Comparison of ENCODE assay signal across 27 cellular contexts in genomic region chr9:35917261-35917660, GRCh38. TPM values are rescaled to one million over a fixed set of nuclear protein-coding genes. Genes with fewer than 3 reads are reported as not detected.
A peak's percentile ranks its signal among the peaks of the same experiment; 100 is the strongest.
DNase-seq lines count a peak whose midpoint lies in the region; TF ChIP-seq lines count a peak whose summit lies in the region.
"Had no signal": no experiment of that assay in that cellular context is flagged by ENCODE, and none has a peak within 500 bp of the region (broad histone marks: within the 10 kb centered on the region; RNA-seq: fewer than 3 reads in every experiment).

No MANE protein-coding gene starts in this region.

- H3K27me3 Mint-ChIP-seq in CD4-positive, alpha-beta memory T cell, result no peaks in the 10 kb centered on the region
- peaks cover 16% of the 10 kb centered on the region for H3K27me3 Mint-ChIP-seq in endothelial cell (ENCODE audit: unreplicated experiment)
- H3K27me3 Mint-ChIP-seq in T-helper 2 cell treated with Interferon-gamma antibody and Interleukin-4, amounts not matched to agents 5 μg/mL and 100 μg/mL, for 36 hours (ENCODE audit: low read depth), result no peaks in the 10 kb centered on the region
- H3K27me3 Mint-ChIP-seq: activated T-cell treated with anti-CD3 and anti-CD28 coated beads, Interleukin-2, amount 50 U/mL, for 24 hours had no signal

- no peak overlapping the region for H3K9ac ChIP-seq in skeletal muscle tissue (ENCODE audit: low read depth in 1 of 3, low read length in 3 of 3)

- H3K4me1 Mint-ChIP-seq in CD4-positive, alpha-beta memory T cell, result peaks cover 12 to 31% (median 13%) of the 10 kb centered on the region in 4 donors
- H3K4me1 Mint-ChIP-seq in endothelial cell (ENCODE audit: unreplicated experiment), result peaks cover 45% of the 10 kb centered on the region
- H3K4me1 Mint-ChIP-seq in T-helper 2 cell treated with Interferon-gamma antibody and Interleukin-4, amounts not matched to agents 5 μg/mL and 100 μg/mL, for 36 hours (ENCODE audit: low read depth), result no peaks in the 10 kb centered on the region
- H3K4me1 Mint-ChIP-seq: central memory CD8-positive, alpha-beta T cell had no signal

- H3K9me3 ChIP-seq in CD4-positive, alpha-beta memory T cell (ENCODE audit: control insufficient read depth in 1 of 2, low read length in 2 of 2), result no peaks in the 10 kb centered on the region
- H3K9me3 ChIP-seq in skeletal muscle tissue (ENCODE audit: control insufficient read depth in 3 of 3, low read length in 3 of 3), result no peaks in the 10 kb centered on the region
- H3K9me3 ChIP-seq: pancreas, thoracic aorta had no signal

- peak overlapping the region; percentile 57 for H3K27ac ChIP-seq in C4-2B
- no peak overlapping the region for H3K27ac ChIP-seq in CD4-positive, alpha-beta memory T cell (ENCODE audit: low read depth, low read length)
- peak overlapping the region; percentile 49 for H3K27ac ChIP-seq in skeletal muscle tissue (ENCODE audit: low read depth, low read length)
- H3K27ac ChIP-seq: pancreas, thoracic aorta had no signal

- no peak for DNase-seq in CD4-positive, alpha-beta memory T cell
- DNase-seq in endothelial cell (ENCODE audit: low spot score), result no peak
- no peak for DNase-seq in hippocampal formation (lab: John Stamatoyannopoulos, UW)
- DNase-seq in T-helper 2 cell treated with Interferon-gamma antibody and Interleukin-4, amounts not matched to agents 5 μg/mL and 100 μg/mL, for 36 hours (ENCODE audit: low spot score), result no peak
- DNase-seq in KG1 (lab: John Stamatoyannopoulos, UW), result no peak
- no peak for DNase-seq in NK-92 treated with Interleukin-12 subunit alpha and Interleukin-12 subunit beta, amount 100 ng/mL, for 24 hours (lab: John Stamatoyannopoulos, UW)
- DNase-seq: activated CD4-positive, alpha-beta T cell treated with anti-CD3 and anti-CD28 coated beads for 1 hour; activated CD8-positive, alpha-beta memory T cell treated with anti-CD3 and anti-CD28 coated beads for 24 hours; activated naive CD4-positive, alpha-beta T cell treated with Interleukin-2 at 50 U/mL for 16 hours; activated T-cell treated with anti-CD3 and anti-CD28 coated beads, Interleukin-2, amount 50 U/mL, for 24 hours; anterior cingulate cortex; DND-41; erythroblast; foreskin melanocyte; Karpas-422; kidney; naive B cell; NCI-H187; NCI-H748 treated with DMSO at 0.1 percent for 48 hours; OCI-M1 had no signal

- no peak overlapping the region for H3K4me3 Mint-ChIP-seq in CD4-positive, alpha-beta memory T cell
- H3K4me3 Mint-ChIP-seq in endothelial cell (ENCODE audit: unreplicated experiment), result peak overlapping the region; percentile 64
- H3K4me3 Mint-ChIP-seq in T-helper 2 cell treated with Interferon-gamma antibody and Interleukin-4, amounts not matched to agents 5 μg/mL and 100 μg/mL, for 36 hours, result no peak overlapping the region
- H3K4me3 Mint-ChIP-seq: activated T-cell treated with anti-CD3 and anti-CD28 coated beads, Interleukin-2, amount 50 U/mL, for 24 hours; central memory CD8-positive, alpha-beta T cell; naive B cell had no signal

- peaks cover 11% of the 10 kb centered on the region for H3K4me1 ChIP-seq in CD4-positive, alpha-beta memory T cell (ENCODE audit: insufficient read depth, low read length)
- peaks cover 7 to 21% (median 15%) of the 10 kb centered on the region in 3 donors for H3K4me1 ChIP-seq in skeletal muscle tissue (ENCODE audit: control insufficient read depth in 3 of 3, insufficient read depth in 3 of 3, low read length in 3 of 3)
- H3K4me1 ChIP-seq: pancreas had no signal

- POLR2A ChIA-PET in CD4-positive, alpha-beta memory T cell (lab: Charles Lee; ENCODE audit: partially characterized antibody), result interaction anchor here (1.0 kb wide), 1 partner anchor 18 kb away, joined by 3 read pairs; no protein-coding TSS in a partner anchor

- no peak overlapping the region for H3K4me3 ChIP-seq in CD4-positive, alpha-beta memory T cell (ENCODE audit: low read length in 2 of 2)
- H3K4me3 ChIP-seq in skeletal muscle tissue (ENCODE audit: low read length in 3 of 3), result no peak overlapping the region
- H3K4me3 ChIP-seq: pancreas, thoracic aorta had no signal

- intact Hi-C loops in CD4-positive, alpha-beta memory T cell (cut with micrococcal nuclease), result no loop called here

- no peak for TF ChIP-seq CTCF in C4-2B (conservative IDR thresholded peaks at IDR 0.05)
- TF ChIP-seq CTCF in endothelial cell (IDR thresholded peaks at IDR 0.05; ENCODE audit: unreplicated experiment), result no peak

- H3K9me3 Mint-ChIP-seq in CD4-positive, alpha-beta memory T cell, result no peaks in the 10 kb centered on the region
- no peaks in the 10 kb centered on the region for H3K9me3 Mint-ChIP-seq in endothelial cell (ENCODE audit: unreplicated experiment)
- H3K9me3 Mint-ChIP-seq in T-helper 2 cell treated with Interferon-gamma antibody and Interleukin-4, amounts not matched to agents 5 μg/mL and 100 μg/mL, for 36 hours, result no peaks in the 10 kb centered on the region
- H3K9me3 Mint-ChIP-seq: activated T-cell treated with anti-CD3 and anti-CD28 coated beads, Interleukin-2, amount 50 U/mL, for 24 hours; central memory CD8-positive, alpha-beta T cell; naive B cell had no signal

- CTCF ChIA-PET in CD4-positive, alpha-beta memory T cell (lab: Charles Lee; ENCODE audit: partially characterized antibody), result interaction anchor here (0.5 to 7.6 kb wide), 3 partner anchors 14 to 1852 kb away, joined by 3 to 50 read pairs (median 5); no protein-coding TSS in a partner anchor

- H3K27me3 ChIP-seq in CD4-positive, alpha-beta memory T cell (ENCODE audit: insufficient read depth, low read length), result no peaks in the 10 kb centered on the region
- H3K27me3 ChIP-seq in skeletal muscle tissue (ENCODE audit: control insufficient read depth in 3 of 3, insufficient read depth in 3 of 3, low read length in 3 of 3), result no peaks in the 10 kb centered on the region
- H3K27me3 ChIP-seq: pancreas had no signal

- H3K27ac Mint-ChIP-seq in CD4-positive, alpha-beta memory T cell, result peak overlapping the region in 4 of 7 donors; percentile 6 to 80 (median 52)
- H3K27ac Mint-ChIP-seq in endothelial cell (ENCODE audit: unreplicated experiment), result peak overlapping the region; percentile 69
- H3K27ac Mint-ChIP-seq in T-helper 2 cell treated with Interferon-gamma antibody and Interleukin-4, amounts not matched to agents 5 μg/mL and 100 μg/mL, for 36 hours, result no peak overlapping the region
- H3K27ac Mint-ChIP-seq: activated T-cell treated with anti-CD3 and anti-CD28 coated beads, Interleukin-2, amount 50 U/mL, for 24 hours had no signal

- no peaks in the 10 kb centered on the region for H3K36me3 Mint-ChIP-seq in CD4-positive, alpha-beta memory T cell
- peaks cover 3% of the 10 kb centered on the region for H3K36me3 Mint-ChIP-seq in endothelial cell (ENCODE audit: low read depth, unreplicated experiment)
- H3K36me3 Mint-ChIP-seq in T-helper 2 cell treated with Interferon-gamma antibody and Interleukin-4, amounts not matched to agents 5 μg/mL and 100 μg/mL, for 36 hours (ENCODE audit: low read depth), result no peaks in the 10 kb centered on the region
- H3K36me3 Mint-ChIP-seq: naive B cell had no signal

- no peaks in the 10 kb centered on the region for H3K36me3 ChIP-seq in CD4-positive, alpha-beta memory T cell (ENCODE audit: insufficient read depth, low read length)
- H3K36me3 ChIP-seq in skeletal muscle tissue (ENCODE audit: control insufficient read depth in 3 of 3, insufficient read depth in 3 of 3, low read length in 3 of 3), result peaks cover 0 to 2% (median 0%) of the 10 kb centered on the region in 3 donors
- H3K36me3 ChIP-seq: pancreas, thoracic aorta had no signal

RNA-seq across cellular contexts. Expression of gene SPAAR, which starts 8.0 kb away (rescaled TPM):
- not detected for total RNA-seq in CD4-positive, alpha-beta memory T cell
- polyA plus RNA-seq in CD4-positive, alpha-beta memory T cell, result not detected
- total RNA-seq in endothelial cell (ENCODE audit: unreplicated experiment) (32.0 TPM), skeletal muscle tissue (1.0 TPM)

RNA-seq across cellular contexts. Expression of gene HRCT1, which starts 11.3 kb away (rescaled TPM):
- total RNA-seq in CD4-positive, alpha-beta memory T cell, result not detected
- polyA plus RNA-seq in CD4-positive, alpha-beta memory T cell, result not detected
- 0.87 TPM for total RNA-seq in endothelial cell (ENCODE audit: unreplicated experiment)
- 2.1 TPM for total RNA-seq in skeletal muscle tissue

RNA-seq across cellular contexts. Expression of gene OR2S2, which starts 40.7 kb away (rescaled TPM):
- total RNA-seq in CD4-positive, alpha-beta memory T cell, result not detected
- not detected for polyA plus RNA-seq in CD4-positive, alpha-beta memory T cell
- total RNA-seq in endothelial cell (ENCODE audit: unreplicated experiment), result not detected
- total RNA-seq in skeletal muscle tissue, result not detected
- total RNA-seq: kidney, pancreas, sciatic nerve, thoracic aorta had no signal
- polyA plus RNA-seq: pancreas had no signal

RNA-seq across cellular contexts. Expression of gene OR13J1, which starts 47.1 kb away (rescaled TPM):
- total RNA-seq in CD4-positive, alpha-beta memory T cell, result not detected
- polyA plus RNA-seq in CD4-positive, alpha-beta memory T cell, result not detected
- total RNA-seq in endothelial cell (ENCODE audit: unreplicated experiment) (not detected), skeletal muscle tissue (not detected)
- total RNA-seq: HT1080, kidney, pancreas, sciatic nerve, thoracic aorta had no signal
- polyA plus RNA-seq: pancreas had no signal

Comparison
In these comparisons a context has a peak if more than half of its experiments do, and no peak if none do; other contexts are left out.
1. RNA of gene SPAAR, which starts 8.0 kb away (total RNA-seq): 32.0 TPM in endothelial cell (single experiment); 1.0 TPM in skeletal muscle tissue (single experiment) and not detected in CD4-positive, alpha-beta memory T cell; every median in the first group is over 10 times any median in the second.